In the genomic region with DNA sequence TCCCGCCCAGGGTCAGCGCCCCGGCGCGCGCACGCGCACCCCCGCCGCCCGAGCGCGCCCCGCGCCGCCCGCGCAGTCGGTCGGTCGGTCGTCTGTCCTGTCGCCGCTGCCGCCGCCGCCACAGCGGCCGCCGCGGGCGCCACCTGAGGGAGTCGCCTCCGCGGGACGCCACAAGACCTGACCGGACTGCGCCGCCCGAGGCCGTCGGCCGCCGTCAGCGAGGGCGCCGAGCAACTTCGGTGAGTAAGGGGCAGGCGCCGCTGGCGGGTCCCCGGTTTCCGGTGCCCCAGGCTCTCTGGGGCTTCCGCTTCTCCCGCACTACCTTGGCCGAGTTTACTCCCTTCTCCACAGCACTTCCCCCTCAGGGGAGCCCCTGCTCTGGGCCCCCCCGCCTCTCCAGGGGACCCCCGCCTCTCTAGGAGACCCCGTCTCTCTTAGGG, we compare ENCODE assay signal across 8 cellular contexts. TPM values are rescaled to one million over a fixed set of nuclear protein-coding genes. Genes with fewer than 3 reads are reported as not detected.
DNase-seq lines count a peak whose midpoint lies in the region; ATAC-seq and TF ChIP-seq lines count a peak whose summit lies in the region.

No MANE protein-coding gene starts in this region.

- H3K9me2 ChIP-seq in MM.1S (replicated peaks; ENCODE audit: insufficient read depth, low read length) = no peaks in the 10 kb centered on the region

- TF ChIP-seq CTCF in BJ (IDR thresholded peaks at IDR 0.05; ENCODE audit: insufficient read depth, low read depth, low read length) (no peak), MM.1S (IDR thresholded peaks at IDR 0.05; ENCODE audit: low read length) (no peak)

- peaks cover 6% of the 10 kb centered on the region; the same call in 1 of the 2 replicates for H3F3A ChIP-seq in MM.1S (ENCODE audit: insufficient read depth, low read length)

- H3K4me3 ChIP-seq in BJ (ENCODE audit: low read depth, low read length) (peak overlapping the region; percentile 85), MM.1S (ENCODE audit: low read length) (peak overlapping the region; percentile 96), iPS-15b (ENCODE audit: low read depth, low read length) (peak overlapping the region; percentile 81)

- H2AFZ ChIP-seq in MM.1S (ENCODE audit: low read length) = peak overlapping the region; percentile 50

- DNase-seq in BJ (ENCODE audit: low read depth) (no peak), MM.1S (no peak), activated gamma-delta T cell (lab: John Stamatoyannopoulos, UW) (peak; percentile 74), A172 (ENCODE audit: low spot score) (no peak), left lobe of liver (ENCODE audit: low spot score) (no peak)
- peak; percentile 73 for DNase-seq in stimulated activated CD4-positive, alpha-beta T cell treated with anti-CD3 and anti-CD28 coated beads, Interleukin-15, amount 100 ng/mL, for 24 hours

- H3K27ac ChIP-seq in MM.1S (ENCODE audit: low read length) = peak overlapping the region; percentile 22; the same call in 1 of the 2 replicates

- peaks cover 13% of the 10 kb centered on the region for H3K4me1 ChIP-seq in MM.1S (ENCODE audit: low read length)
- H3K4me1 ChIP-seq in iPS-15b (ENCODE audit: control insufficient read depth, insufficient read depth, low read length) = peaks cover 8% of the 10 kb centered on the region

- POLR2A ChIA-PET in BJ (lab: Charles Lee) = interaction anchor here (0.7 kb wide), 1 partner anchor 19 kb away, joined by 3 read pairs; a partner anchor contains a TSS

- CTCF ChIA-PET in BJ (lab: Yijun Ruan, JAX) = interaction anchor here (1.0 kb wide), 1 partner anchor 21 kb away, joined by 3 read pairs; no protein-coding TSS in a partner anchor

- H4K20me1 ChIP-seq in MM.1S (ENCODE audit: insufficient read depth, low read length) = no peaks in the 10 kb centered on the region

- no peaks in the 10 kb centered on the region for H3K27me3 ChIP-seq in BJ (ENCODE audit: control insufficient read depth, insufficient read depth, low read length)
- no peaks in the 10 kb centered on the region for H3K27me3 ChIP-seq in MM.1S (replicated peaks; ENCODE audit: insufficient read depth, low read length)
- no peaks in the 10 kb centered on the region for H3K27me3 ChIP-seq in iPS-15b (ENCODE audit: control insufficient read depth, insufficient read depth, low read length)

- H3K36me3 ChIP-seq in BJ (ENCODE audit: control insufficient read depth, insufficient read depth, low read length) (no peaks in the 10 kb centered on the region), MM.1S (replicated peaks; ENCODE audit: insufficient read depth, low read length) (no peaks in the 10 kb centered on the region), iPS-15b (ENCODE audit: control insufficient read depth, insufficient read depth, low read length) (no peaks in the 10 kb centered on the region)

- peak overlapping the region; percentile 86 for H3K9ac ChIP-seq in MM.1S (ENCODE audit: low read length)
- H3K9ac ChIP-seq in iPS-15b (ENCODE audit: low read depth, low read length) = peak overlapping the region; percentile 79

- ATAC-seq in GM19468 (IDR thresholded peaks at IDR 0.05; ENCODE audit: extremely low read depth, unreplicated experiment) (peak; percentile 10), left lobe of liver (no peak)

- peaks cover 43% of the 10 kb centered on the region for H3K79me2 ChIP-seq in MM.1S (ENCODE audit: low read length)

- H3K9me3 ChIP-seq in MM.1S (replicated peaks; ENCODE audit: insufficient read depth, low read length) = no peaks in the 10 kb centered on the region
- H3K9me3 ChIP-seq in iPS-15b (ENCODE audit: control insufficient read depth, insufficient read depth, low read length) = no peaks in the 10 kb centered on the region

- peak overlapping the region; percentile 89 for H3K4me2 ChIP-seq in MM.1S (ENCODE audit: low read depth, low read length)

RNA-seq across cellular contexts. Expression of a gene that starts 19.6 kb away (rescaled TPM):
- polyA plus RNA-seq in BJ (2011; rRNA removed) = 18.2 and 24.2 TPM in 2 replicates
- 11.9 and 17.0 TPM in 2 replicates for polyA minus RNA-seq in BJ (2011; rRNA and poly(A)+ RNA removed)
- 62.1 and 84.0 TPM in 2 replicates for total RNA-seq in A172 (2014; rRNA removed; shearing (Covaris generic))
- total RNA-seq in left lobe of liver = 36.1 TPM

Comparison
In these comparisons a context has a peak if more than half of its experiments do, and no peak if none do; other contexts are left out.
1. DNase-seq: peak in activated gamma-delta T cell (single experiment) and stimulated activated CD4-positive, alpha-beta T cell treated with anti-CD3 and anti-CD28 coated beads, Interleukin-15, amount 100 ng/mL, for 24 hours (single experiment); none in BJ (single experiment), MM.1S (single experiment), A172 (single experiment) and left lobe of liver (single experiment).
2. Peak in every context shown above with its lines, with median percentiles within 50 percentile points of each other: H3K4me3 ChIP-seq.